In genomic region chr3:156658732-156659090, GRCh38 we compare ENCODE assay signal across 33 cellular contexts.
"Had no signal": no experiment of that assay in that cellular context is flagged by ENCODE, and none has a peak within 500 bp of the region (broad histone marks: within the 10 kb centered on the region; RNA-seq: fewer than 3 reads in every experiment).

No MANE protein-coding gene starts in this region.

- H3K27ac ChIP-seq: brain microvascular endothelial cell, coronary artery, epithelial cell of prostate, esophagus squamous epithelium, gastroesophageal sphincter, WERI-Rb-1 had no signal

- H3K36me3 ChIP-seq: brain microvascular endothelial cell, esophagus squamous epithelium, gastroesophageal sphincter, WERI-Rb-1 had no signal

- H3K9me3 Mint-ChIP-seq: activated B cell treated with CpG ODN at 0.5 μM for 24 hours; activated CD4-positive, alpha-beta memory T cell treated with anti-CD3 and anti-CD28 coated beads, Interleukin-2, amount 10 ng/mL, durations not matched to agents 7 days and 5 days; activated T-cell treated with anti-CD3 and anti-CD28 coated beads, Interleukin-2, amount 50 U/mL, for 24 hours; central memory CD8-positive, alpha-beta T cell; effector memory CD8-positive, alpha-beta T cell; T-helper 2 cell treated with Interferon-gamma antibody and Interleukin-4, amounts not matched to agents 5 μg/mL and 100 μg/mL, for 36 hours had no signal

- H3K9me3 ChIP-seq: esophagus squamous epithelium, gastroesophageal sphincter had no signal

- DNase-seq: activated B cell treated with CpG ODN at 0.5 μM for 24 hours; activated CD4-positive, alpha-beta memory T cell treated with anti-CD3 and anti-CD28 coated beads, Interleukin-2, amount 10 ng/mL, durations not matched to agents 7 days and 5 days; activated CD4-positive, alpha-beta T cell treated with anti-CD3 and anti-CD28 coated beads for 48 hours; activated CD4-positive, alpha-beta T cell treated with anti-CD3 and anti-CD28 coated beads, Interleukin-2, amount 50 U/mL, for 4 hours; activated CD8-positive, alpha-beta memory T cell treated with anti-CD3 and anti-CD28 coated beads, Interleukin-2, amount 50 U/mL, for 48 hours; activated effector memory CD4-positive, alpha-beta T cell treated with Interleukin-2 at 50 U/mL for 16 hours; activated gamma-delta T cell treated with Interleukin-2 at 50 U/mL for 16 hours; activated naive CD4-positive, alpha-beta T cell treated with anti-CD3 and anti-CD28 coated beads, Interleukin-2, amount 50 U/mL, for 16 hours; activated naive CD4-positive, alpha-beta T cell treated with Interleukin-2 at 50 U/mL for 16 hours; activated T-cell treated with anti-CD3 and anti-CD28 coated beads for 4 hours; activated T-cell treated with anti-CD3 and anti-CD28 coated beads, Interleukin-2, amount 50 U/mL, for 24 hours; activated T-cell treated with anti-CD3 and anti-CD28 coated beads, Interleukin-2, amount 50 U/mL, for 72 hours; amniotic stem cell; brain microvascular endothelial cell; dermis blood vessel endothelial cell; effector CD4-positive, alpha-beta T cell; effector memory CD8-positive, alpha-beta T cell; esophagus squamous epithelium; foreskin melanocyte; T-helper 1 cell; T-helper 17 cell; T1000; WERI-Rb-1 had no signal

- H3K4me1 ChIP-seq: esophagus squamous epithelium had no signal

- H3K4me1 Mint-ChIP-seq: central memory CD8-positive, alpha-beta T cell had no signal

- FAIRE-seq: astrocyte, bronchial epithelial cell, endothelial cell of umbilical vein had no signal

- ATAC-seq: activated CD4-positive, CD25-positive, alpha-beta regulatory T cell treated with anti-CD3 and anti-CD28 coated beads, Interleukin-2, amount 50 U/mL, for 24 hours; activated T-cell treated with anti-CD3 and anti-CD28 coated beads, Interleukin-2, amount 50 U/mL, for 72 hours; effector memory CD8-positive, alpha-beta T cell; gastroesophageal sphincter; T-helper 17 cell had no signal

- H3K4me3 Mint-ChIP-seq: activated B cell treated with CpG ODN at 0.5 μM for 24 hours; activated CD4-positive, alpha-beta memory T cell treated with anti-CD3 and anti-CD28 coated beads, Interleukin-2, amount 10 ng/mL, durations not matched to agents 7 days and 5 days; activated naive CD8-positive, alpha-beta T cell; activated T-cell treated with anti-CD3 and anti-CD28 coated beads, Interleukin-2, amount 50 U/mL, for 24 hours; activated T-cell treated with anti-CD3 and anti-CD28 coated beads, Interleukin-2, amount 50 U/mL, for 72 hours; central memory CD8-positive, alpha-beta T cell; effector memory CD8-positive, alpha-beta T cell; T-helper 17 cell; T-helper 2 cell treated with Interferon-gamma antibody and Interleukin-4, amounts not matched to agents 5 μg/mL and 100 μg/mL, for 36 hours had no signal

- H3K27me3 Mint-ChIP-seq: activated B cell treated with CpG ODN at 0.5 μM for 24 hours; activated naive CD8-positive, alpha-beta T cell; activated T-cell treated with anti-CD3 and anti-CD28 coated beads, Interleukin-2, amount 50 U/mL, for 24 hours; central memory CD8-positive, alpha-beta T cell; T-helper 17 cell had no signal

- H3K4me3 ChIP-seq: coronary artery, esophagus squamous epithelium, gastroesophageal sphincter had no signal

- H3K27ac Mint-ChIP-seq: activated B cell treated with CpG ODN at 0.5 μM for 24 hours; activated CD4-positive, alpha-beta memory T cell treated with anti-CD3 and anti-CD28 coated beads, Interleukin-2, amount 10 ng/mL, durations not matched to agents 7 days and 5 days; activated naive CD8-positive, alpha-beta T cell; activated T-cell treated with anti-CD3 and anti-CD28 coated beads, Interleukin-2, amount 50 U/mL, for 24 hours; effector memory CD8-positive, alpha-beta T cell; T-helper 17 cell; T-helper 2 cell treated with Interferon-gamma antibody and Interleukin-4, amounts not matched to agents 5 μg/mL and 100 μg/mL, for 36 hours had no signal

- H3K27me3 ChIP-seq: brain microvascular endothelial cell, esophagus squamous epithelium, gastroesophageal sphincter had no signal
